Comparison of ENCODE assay signal across 9 cellular contexts in the genomic region with DNA sequence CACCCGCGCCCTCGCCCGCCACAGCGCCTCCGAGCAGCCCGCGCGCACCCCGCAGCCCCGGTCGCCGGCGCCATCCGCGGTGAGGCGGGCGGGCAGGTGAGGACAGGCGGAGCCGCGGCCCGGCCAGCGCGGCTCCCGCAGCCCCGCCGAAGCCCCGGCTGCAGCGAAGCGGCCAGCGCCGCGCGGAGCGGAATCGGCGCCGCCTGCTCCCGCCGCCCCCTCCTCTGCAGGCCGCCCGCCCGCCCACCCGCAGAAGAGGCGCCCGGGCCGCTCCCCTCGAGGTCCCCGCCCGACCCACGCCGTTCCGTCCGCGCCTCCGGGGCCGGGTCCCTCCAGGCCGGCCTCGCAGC. TPM values are rescaled to one million over a fixed set of nuclear protein-coding genes. Genes with fewer than 3 reads are reported as not detected.
DNase-seq lines count a peak whose midpoint lies in the region; ATAC-seq and TF ChIP-seq lines count a peak whose summit lies in the region.
"Had no signal": no experiment of that assay in that cellular context is flagged by ENCODE, and none has a peak within 500 bp of the region (broad histone marks: within the 10 kb centered on the region; RNA-seq: fewer than 3 reads in every experiment).

No MANE protein-coding gene starts in this region.

- H3K9ac ChIP-seq in rectal smooth muscle tissue (ENCODE audit: low read length): no peak overlapping the region

- H3K4me1 ChIP-seq in Panc1 (ENCODE audit: control insufficient read depth, insufficient read depth, low read length) (peaks cover 46% of the 10 kb centered on the region), rectal smooth muscle tissue (ENCODE audit: control insufficient read depth, insufficient read depth, low read length) (peaks cover 3% of the 10 kb centered on the region)

- intact Hi-C loops in Panc1 (cut with micrococcal nuclease; ENCODE audit: unreplicated experiment): no loop called here

- BruUV-seq in Panc1 (replicated peaks; lab: Mats Ljungman, UMichigan): no TSS peak

- in situ Hi-C loops in Panc1 (cut with HindIII; ENCODE audit: low pct_unique_long_range_greater_than_20kb, low sequenced_read_pairs): no loop called here

- CTCF ChIA-PET in BJ (lab: Yijun Ruan, JAX): interaction anchor here (1.1 kb wide), 1 partner anchor 353 kb away, joined by 3 read pairs; no protein-coding TSS in a partner anchor
- CTCF ChIA-PET in Panc1 (lab: Charles Lee): no interaction called here

- POLR2A ChIA-PET in BJ (lab: Charles Lee) (no interaction called here), Panc1 (lab: Charles Lee) (no interaction called here)

- H3K27me3 ChIP-seq in BJ (ENCODE audit: control insufficient read depth, insufficient read depth, low read length) (peaks cover 41% of the 10 kb centered on the region), Panc1 (ENCODE audit: control insufficient read depth, insufficient read depth, low read length) (no peaks in the 10 kb centered on the region), rectal smooth muscle tissue (ENCODE audit: control insufficient read depth, insufficient read depth, low read length) (peaks cover 45% of the 10 kb centered on the region)

- H3K4me3 ChIP-seq in BJ (ENCODE audit: low read depth, low read length) (peak overlapping the region; percentile 41), Panc1 (ENCODE audit: low read depth in 2 of 2, low read length in 2 of 2) (peak overlapping the region; percentile 63 to 65), fibroblast of villous mesenchyme (ENCODE audit: low read depth, low read length) (peak overlapping the region; percentile 52), rectal smooth muscle tissue (ENCODE audit: low read length) (peak overlapping the region; percentile 60)

- ATAC-seq in Panc1: no peak
- ATAC-seq in HG03442 (IDR thresholded peaks at IDR 0.05; ENCODE audit: unreplicated experiment): no peak

- DNase-seq in BJ (ENCODE audit: low read depth): no peak
- no peak for DNase-seq in Panc1 (ENCODE audit: low read depth, low spot score)
- DNase-seq in fibroblast of villous mesenchyme (ENCODE audit: low read depth): no peak
- no peak for DNase-seq in substantia nigra (lab: John Stamatoyannopoulos, UW)
- no peak for DNase-seq in COLO829 (ENCODE audit: low spot score)
- no peak for DNase-seq in glomerular visceral epithelial cell (ENCODE audit: extremely low spot score)
- DNase-seq: GOT3 had no signal

- H3K27ac ChIP-seq in Panc1 (ENCODE audit: low read length) (no peak overlapping the region), rectal smooth muscle tissue (ENCODE audit: low read depth, low read length) (no peak overlapping the region), substantia nigra (ENCODE audit: low read depth, low read length, poor library complexity, severe bottlenecking) (no peak overlapping the region)

- H3K9me3 ChIP-seq in Panc1 (ENCODE audit: control insufficient read depth, insufficient read depth, low read depth, low read length): no peaks in the 10 kb centered on the region

- no peaks in the 10 kb centered on the region for H3K36me3 ChIP-seq in BJ (ENCODE audit: control insufficient read depth, insufficient read depth, low read length)
- no peaks in the 10 kb centered on the region; the same call in 1 of the 2 replicates for H3K36me3 ChIP-seq in Panc1 (ENCODE audit: control insufficient read depth, insufficient read depth, low read length)
- no peaks in the 10 kb centered on the region for H3K36me3 ChIP-seq in rectal smooth muscle tissue (ENCODE audit: control insufficient read depth, insufficient read depth, low read length)

- TF ChIP-seq CTCF in BJ (IDR thresholded peaks at IDR 0.05; ENCODE audit: insufficient read depth, low read depth, low read length): no peak
- TF ChIP-seq CTCF in Panc1 (IDR thresholded peaks at IDR 0.05): no peak
- no peak for TF ChIP-seq CTCF in fibroblast of villous mesenchyme (IDR thresholded peaks at IDR 0.05; ENCODE audit: insufficient read depth, low read depth, low read length)

RNA-seq across cellular contexts. Expression of gene PRDM16, which starts 1.3 kb away (rescaled TPM):
- 0.01 and 0.02 TPM in 2 replicates for polyA plus RNA-seq in BJ (2011; rRNA removed)
- not detected in 2 replicates for polyA minus RNA-seq in BJ (2011; rRNA and poly(A)+ RNA removed)
- total RNA-seq in Panc1 (2021; ENCODE audit: unreplicated experiment) (22.3 TPM), fibroblast of villous mesenchyme (under 0.01 and 1.7 TPM in 2 replicates)
- 16.1 TPM for polyA plus RNA-seq in Panc1 (2012; ENCODE audit: insufficient read length)

RNA-seq across cellular contexts. Expression of gene ACTRT2, which starts 49.0 kb away (rescaled TPM):
- not detected in 2 replicates for polyA plus RNA-seq in BJ (2011; rRNA removed)
- not detected in 2 replicates for polyA minus RNA-seq in BJ (2011; rRNA and poly(A)+ RNA removed)
- not detected for total RNA-seq in Panc1 (2021; ENCODE audit: unreplicated experiment)
- polyA plus RNA-seq in Panc1 (2012; ENCODE audit: insufficient read length): not detected
- not detected in 2 replicates for total RNA-seq in fibroblast of villous mesenchyme
